ENCODE assay signal across 8 cellular contexts in genomic region chr5:36079200-36079761, GRCh38. TPM values are rescaled to one million over a fixed set of nuclear protein-coding genes. Genes with fewer than 3 reads are reported as not detected.
DNase-seq lines count a peak whose midpoint lies in the region; ATAC-seq and TF ChIP-seq lines count a peak whose summit lies in the region.

No MANE protein-coding gene starts in this region.

- peaks cover 4% of the 10 kb centered on the region for H3K36me3 Mint-ChIP-seq in natural killer cell treated with Interleukin-12 subunit alpha and Interleukin-12 subunit beta and Interleukin-15 and Interleukin-18, amount 100 ng/mL, for 72 hours

- DNase-seq in CMK (ENCODE audit: low read depth): peak; percentile 17
- peak; percentile 68 for DNase-seq in NCI-H1092 treated with DMSO at 0.1 percent for 48 hours (lab: John Stamatoyannopoulos, UW)
- DNase-seq in fibroblast of gingiva (ENCODE audit: low read depth): peak; percentile 29
- no peak for DNase-seq in natural killer cell treated with Interleukin-12 subunit alpha and Interleukin-12 subunit beta and Interleukin-15 and Interleukin-18, amount 100 ng/mL, for 72 hours (ENCODE audit: low spot score)
- DNase-seq in activated CD4-positive, CD25-positive, alpha-beta regulatory T cell (lab: John Stamatoyannopoulos, UW): no peak

- H3K27me3 Mint-ChIP-seq in natural killer cell treated with Interleukin-12 subunit alpha and Interleukin-12 subunit beta and Interleukin-15 and Interleukin-18, amount 100 ng/mL, for 72 hours: peaks cover 18 to 28% of the 10 kb centered on the region in 2 donors

- no peak overlapping the region for H3K4me3 Mint-ChIP-seq in natural killer cell treated with Interleukin-12 subunit alpha and Interleukin-12 subunit beta and Interleukin-15 and Interleukin-18, amount 100 ng/mL, for 72 hours

- H3K4me1 Mint-ChIP-seq in natural killer cell treated with Interleukin-12 subunit alpha and Interleukin-12 subunit beta and Interleukin-15 and Interleukin-18, amount 100 ng/mL, for 72 hours (ENCODE audit: low read depth in 2 of 2): no peaks in the 10 kb centered on the region

- no peak overlapping the region for H3K27ac Mint-ChIP-seq in natural killer cell treated with Interleukin-12 subunit alpha and Interleukin-12 subunit beta and Interleukin-15 and Interleukin-18, amount 100 ng/mL, for 72 hours

- peak; percentile 96 for ATAC-seq in GM18519 (IDR thresholded peaks at IDR 0.05; ENCODE audit: low FRiP score, unreplicated experiment)
- ATAC-seq in HG02884 (IDR thresholded peaks at IDR 0.05; ENCODE audit: unreplicated experiment): peak; percentile 99
- peak; percentile 99 for ATAC-seq in SK-N-SH treated with all-trans-retinoic acid at 6 μM for 48 hours
- ATAC-seq in natural killer cell treated with Interleukin-12 subunit alpha and Interleukin-12 subunit beta and Interleukin-15 and Interleukin-18, amount 100 ng/mL, for 72 hours: peak; percentile 64 to 70

- no peaks in the 10 kb centered on the region for H3K9me3 Mint-ChIP-seq in natural killer cell treated with Interleukin-12 subunit alpha and Interleukin-12 subunit beta and Interleukin-15 and Interleukin-18, amount 100 ng/mL, for 72 hours

TF ChIP-seq in SK-N-SH treated with all-trans-retinoic acid at 6 μM for 48 hours, 23 proteins besides CTCF, POLR2A, EP300 and RAD21:
- no peak for TF ChIP-seq ZFP30 (CRISPR knock-in tag; IDR thresholded peaks at IDR 0.05)

RNA-seq across cellular contexts. Expression of gene UGT3A2, which starts 12.6 kb away (rescaled TPM):
- not detected for total RNA-seq in natural killer cell treated with Interleukin-12 subunit alpha and Interleukin-12 subunit beta and Interleukin-15 and Interleukin-18, amount 100 ng/mL, for 72 hours

Comparison
In these comparisons a context has a peak if more than half of its experiments do, and no peak if none do; other contexts are left out.
1. DNase-seq: peak in CMK (single experiment), NCI-H1092 treated with DMSO at 0.1 percent for 48 hours (single experiment) and fibroblast of gingiva (single experiment); none in natural killer cell treated with Interleukin-12 subunit alpha and Interleukin-12 subunit beta and Interleukin-15 and Interleukin-18, amount 100 ng/mL, for 72 hours (single experiment) and activated CD4-positive, CD25-positive, alpha-beta regulatory T cell (0 of 4).
2. Peak in every context shown above with its lines, with median percentiles within 50 percentile points of each other: ATAC-seq.